In genomic region chr22:31637938-31638618, GRCh38 we compare ENCODE assay signal across 8 cellular contexts. TPM values are rescaled to one million over a fixed set of nuclear protein-coding genes. Genes with fewer than 3 reads are reported as not detected.
DNase-seq lines count a peak whose midpoint lies in the region; ATAC-seq and TF ChIP-seq lines count a peak whose summit lies in the region.

No MANE protein-coding gene starts in this region.

- H3K9me3 Mint-ChIP-seq in endothelial cell (ENCODE audit: unreplicated experiment), result no peaks in the 10 kb centered on the region

- DNase-seq in Ammon's horn (ENCODE audit: low spot score), result peak; percentile 67
- peak; percentile 88 for DNase-seq in NOMO-1 (lab: John Stamatoyannopoulos, UW; ENCODE audit: unreplicated experiment in 2 of 2)
- DNase-seq in dorsolateral prefrontal cortex, result no peak
- DNase-seq in middle frontal gyrus (ENCODE audit: extremely low spot score, low spot score), result no peak
- no peak for DNase-seq in endothelial cell (ENCODE audit: low spot score)

- intact Hi-C loops in dorsolateral prefrontal cortex (cut with DNase I), result loop anchor here in 1 of 2 donors (10.0 kb wide), 1 partner anchor 293 kb away; the partner anchor contains the start of gene PATZ1

- H3K4me3 ChIP-seq in dorsolateral prefrontal cortex, result peak overlapping the region in 34 of 59 donors; percentile 1 to 47 (median 23)
- peak overlapping the region; percentile 88 to 98 for H3K4me3 ChIP-seq in neutrophil (ENCODE audit: low read depth in 1 of 2, low read length in 1 of 2)

- H3K27me3 ChIP-seq in dorsolateral prefrontal cortex, result no peaks in the 10 kb centered on the region
- no peaks in the 10 kb centered on the region for H3K27me3 ChIP-seq in neutrophil

- no peak overlapping the region for H3K27ac Mint-ChIP-seq in endothelial cell (ENCODE audit: unreplicated experiment)

- peaks cover 84 to 93% of the 10 kb centered on the region in 2 experiments for H3K4me1 ChIP-seq in neutrophil (ENCODE audit: control insufficient read depth in 1 of 2, insufficient read depth in 1 of 2, low read depth in 1 of 2, low read length in 1 of 2)

- H3K4me3 Mint-ChIP-seq in endothelial cell (ENCODE audit: unreplicated experiment), result no peak overlapping the region

- no peaks in the 10 kb centered on the region for H3K9me3 ChIP-seq in neutrophil

- no peaks in the 10 kb centered on the region for H3K27me3 Mint-ChIP-seq in endothelial cell (ENCODE audit: unreplicated experiment)

- peaks cover 20% of the 10 kb centered on the region for H3K36me3 ChIP-seq in neutrophil

- peak overlapping the region in 55 of 59 donors; percentile 1 to 87 (median 69) for H3K27ac ChIP-seq in dorsolateral prefrontal cortex
- peak overlapping the region; percentile 100 for H3K27ac ChIP-seq in neutrophil

- H3K36me3 Mint-ChIP-seq in endothelial cell (ENCODE audit: low read depth, unreplicated experiment), result peaks cover 4% of the 10 kb centered on the region

- H3K4me1 Mint-ChIP-seq in endothelial cell (ENCODE audit: unreplicated experiment), result peaks cover 3% of the 10 kb centered on the region

- no peak for TF ChIP-seq CTCF in dorsolateral prefrontal cortex (IDR thresholded peaks at IDR 0.05 in 54 of 56, conservative IDR thresholded peaks at IDR 0.05 in 2 of 56; ENCODE audit: low read depth in 1 of 56, partially characterized antibody in 56 of 56)
- peak; percentile 32 for TF ChIP-seq CTCF in neutrophil (IDR thresholded peaks at IDR 0.05)
- TF ChIP-seq CTCF in endothelial cell (IDR thresholded peaks at IDR 0.05; ENCODE audit: unreplicated experiment), result no peak

- ATAC-seq in GM19438 (IDR thresholded peaks at IDR 0.05; ENCODE audit: low read depth, unreplicated experiment), result peak; percentile 9
- no peak for ATAC-seq in HG02973 (IDR thresholded peaks at IDR 0.05; ENCODE audit: unreplicated experiment)

RNA-seq across cellular contexts. Expression of gene PISD, which starts 23.9 kb away (rescaled TPM):
- total RNA-seq in dorsolateral prefrontal cortex (100 to 1,000 TPM in 2 of 120 experiments, 10 to 100 TPM in 118; 48.4 to 108 (median 75.5) TPM), endothelial cell (ENCODE audit: unreplicated experiment) (53.0 TPM)

Comparison
In these comparisons a context has a peak if more than half of its experiments do, and no peak if none do; other contexts are left out.
1. DNase-seq: peak in Ammon's horn (single experiment) and NOMO-1 (2 of 2); none in dorsolateral prefrontal cortex (0 of 10), middle frontal gyrus (single experiment) and endothelial cell (single experiment).